In the genomic region with DNA sequence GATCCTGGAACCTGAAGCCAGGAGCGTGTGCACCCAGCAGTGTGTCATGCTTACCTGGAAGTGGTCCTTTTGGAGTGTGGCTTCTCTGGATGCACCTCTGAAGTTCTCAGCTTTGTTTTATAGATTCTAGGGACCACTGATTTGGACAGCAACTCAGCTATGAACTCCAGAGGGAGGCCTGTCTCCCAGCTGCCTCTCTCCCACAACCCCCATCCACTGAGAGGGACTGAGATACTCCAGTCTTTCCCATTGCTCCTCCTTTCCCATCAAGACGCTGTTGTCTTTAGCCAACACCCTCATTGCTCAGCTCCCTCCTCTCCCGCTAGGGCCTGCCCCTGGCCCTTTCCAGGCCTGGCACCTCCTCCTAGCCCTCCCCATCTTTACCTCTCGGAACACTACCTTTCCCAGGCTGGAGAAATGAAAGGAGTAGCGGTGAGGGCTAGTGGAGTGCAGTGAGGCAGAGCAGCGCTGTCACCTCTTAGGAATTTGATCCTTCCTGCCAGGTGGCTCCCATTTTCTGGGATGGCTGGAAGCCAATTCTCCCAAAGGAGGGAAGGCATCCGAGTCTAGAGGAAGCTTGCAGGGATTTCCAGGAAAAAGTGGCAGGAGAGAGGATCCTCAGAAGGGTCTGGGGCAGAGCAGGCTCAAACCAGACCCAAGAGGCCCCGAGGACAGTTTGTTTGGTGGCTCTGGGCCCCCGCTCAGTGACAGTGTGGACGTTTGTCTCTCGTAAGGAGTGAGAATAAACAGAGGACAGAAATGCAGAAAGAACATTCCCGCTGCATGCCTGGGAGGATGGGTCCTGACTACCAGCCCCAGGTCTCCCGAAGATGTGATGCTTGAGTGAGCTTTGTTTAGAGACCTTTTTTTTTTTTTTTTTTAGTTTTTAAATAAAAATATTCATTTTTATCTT, we compare ENCODE assay signal across 2 cellular contexts.
TF ChIP-seq lines count a peak whose summit lies in the region.

A gene (minus strand): TSS at position 285 of the 913 bp plus-strand sequence. CDS start 1,261 bp downstream, outside the sequence.

TF ChIP-seq in Ishikawa, 13 proteins besides CTCF, POLR2A, EP300 and RAD21 (continued from another document):
- TF ChIP-seq, protein P1, sequence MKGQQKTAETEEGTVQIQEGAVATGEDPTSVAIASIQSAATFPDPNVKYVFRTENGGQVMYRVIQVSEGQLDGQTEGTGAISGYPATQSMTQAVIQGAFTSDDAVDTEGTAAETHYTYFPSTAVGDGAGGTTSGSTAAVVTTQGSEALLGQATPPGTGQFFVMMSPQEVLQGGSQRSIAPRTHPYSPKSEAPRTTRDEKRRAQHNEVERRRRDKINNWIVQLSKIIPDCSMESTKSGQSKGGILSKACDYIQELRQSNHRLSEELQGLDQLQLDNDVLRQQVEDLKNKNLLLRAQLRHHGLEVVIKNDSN (IDR thresholded peaks at IDR 0.05): no peak
- TF ChIP-seq TCF12 (IDR thresholded peaks at IDR 0.05; ENCODE audit: low read depth) (peak; percentile 91), ZBTB7A (IDR thresholded peaks at IDR 0.05; ENCODE audit: low read depth) (no peak), YY1 (IDR thresholded peaks at IDR 0.05; ENCODE audit: low read depth) (peak; percentile 57; the same call in 1 of the 2 replicates), NFIC (IDR thresholded peaks at IDR 0.05) (peak; percentile 93), CEBPB (IDR thresholded peaks at IDR 0.05) (no peak)
TF ChIP-seq in Ishikawa: peak in this region for 6.

TF ChIP-seq in SK-N-SH, 30 proteins besides CTCF, POLR2A, EP300 and RAD21 (continued from another document):
- TF ChIP-seq TAF1 (IDR thresholded peaks at IDR 0.05; ENCODE audit: borderline replicate concordance, low read depth, low read length) (no peak), EZH2phosphoT487 (IDR thresholded peaks at IDR 0.05; ENCODE audit: borderline replicate concordance, low read depth) (no peak), GATA2 (CRISPR knock-in tag; IDR thresholded peaks at IDR 0.05) (no peak), TCF12 (IDR thresholded peaks at IDR 0.05) (peak; percentile 33; the same call in 1 of the 2 replicates)
- TF ChIP-seq, protein P2, sequence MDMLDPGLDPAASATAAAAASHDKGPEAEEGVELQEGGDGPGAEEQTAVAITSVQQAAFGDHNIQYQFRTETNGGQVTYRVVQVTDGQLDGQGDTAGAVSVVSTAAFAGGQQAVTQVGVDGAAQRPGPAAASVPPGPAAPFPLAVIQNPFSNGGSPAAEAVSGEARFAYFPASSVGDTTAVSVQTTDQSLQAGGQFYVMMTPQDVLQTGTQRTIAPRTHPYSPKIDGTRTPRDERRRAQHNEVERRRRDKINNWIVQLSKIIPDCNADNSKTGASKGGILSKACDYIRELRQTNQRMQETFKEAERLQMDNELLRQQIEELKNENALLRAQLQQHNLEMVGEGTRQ (IDR thresholded peaks at IDR 0.05; ENCODE audit: borderline replicate concordance, low read depth, low read length): no peak
- TF ChIP-seq, protein P3, sequence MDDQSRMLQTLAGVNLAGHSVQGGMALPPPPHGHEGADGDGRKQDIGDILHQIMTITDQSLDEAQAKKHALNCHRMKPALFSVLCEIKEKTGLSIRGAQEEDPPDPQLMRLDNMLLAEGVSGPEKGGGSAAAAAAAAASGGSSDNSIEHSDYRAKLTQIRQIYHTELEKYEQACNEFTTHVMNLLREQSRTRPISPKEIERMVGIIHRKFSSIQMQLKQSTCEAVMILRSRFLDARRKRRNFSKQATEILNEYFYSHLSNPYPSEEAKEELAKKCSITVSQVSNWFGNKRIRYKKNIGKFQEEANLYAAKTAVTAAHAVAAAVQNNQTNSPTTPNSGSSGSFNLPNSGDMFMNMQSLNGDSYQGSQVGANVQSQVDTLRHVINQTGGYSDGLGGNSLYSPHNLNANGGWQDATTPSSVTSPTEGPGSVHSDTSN (IDR thresholded peaks at IDR 0.05): no peak
- TF ChIP-seq, protein P1 (IDR thresholded peaks at IDR 0.05; ENCODE audit: borderline replicate concordance, low read depth): no peak
